Comparison of ENCODE assay signal across 8 cellular contexts in the genomic region with DNA sequence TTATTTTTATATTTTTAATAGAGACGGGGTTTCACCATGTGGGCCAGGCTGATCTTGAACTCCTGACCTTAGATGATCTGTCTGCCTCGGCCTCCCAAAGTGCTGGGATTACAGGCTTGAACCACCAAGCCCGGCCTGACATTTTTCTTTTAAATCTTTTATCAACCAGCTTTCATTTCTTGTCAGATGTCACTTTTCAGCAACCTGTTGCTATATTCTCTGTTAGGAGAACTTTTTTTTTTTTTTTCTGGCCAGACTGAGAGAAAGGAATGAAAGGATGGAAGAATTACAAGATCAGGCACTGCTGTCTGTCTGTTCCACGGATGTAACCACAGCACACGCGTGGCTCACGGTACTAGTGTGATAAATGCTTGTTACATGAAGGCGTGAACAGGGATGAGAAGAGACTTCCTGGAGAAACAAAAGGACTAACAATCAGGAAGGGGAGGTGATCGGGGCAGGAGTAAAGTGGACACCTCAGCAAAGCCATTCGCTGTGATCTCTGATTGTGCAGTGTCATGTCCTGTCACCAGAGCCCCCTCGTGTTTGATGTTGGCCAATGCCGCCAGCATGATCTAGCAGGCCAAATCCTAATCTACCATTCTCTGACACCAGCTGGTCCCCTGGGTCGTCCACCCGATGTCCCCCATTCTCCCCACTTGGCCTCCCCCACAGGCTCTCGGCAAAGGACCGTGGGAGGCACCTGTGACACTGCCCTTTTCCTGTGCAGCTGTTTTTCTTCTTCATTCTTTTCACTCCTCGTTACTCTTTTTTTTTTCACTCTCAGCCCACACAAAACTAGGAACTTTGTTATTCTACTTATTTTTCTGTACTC.
A peak's percentile ranks its signal among the peaks of the same experiment; 100 is the strongest.
DNase-seq lines count a peak whose midpoint lies in the region; ATAC-seq and TF ChIP-seq lines count a peak whose summit lies in the region.

No MANE protein-coding gene starts in this region.

- peaks cover 0 to 27% of the 10 kb centered on the region in 2 donors for H3K36me3 Mint-ChIP-seq in CD4-positive, alpha-beta memory T cell
- H3K36me3 Mint-ChIP-seq in neural crest cell (ENCODE audit: low read depth) = no peaks in the 10 kb centered on the region

- peak; percentile 26 for ATAC-seq in GM21528 (IDR thresholded peaks at IDR 0.05; ENCODE audit: low FRiP score, unreplicated experiment)

- H3K9ac ChIP-seq in fibroblast of lung (ENCODE audit: insufficient read depth, low read length) = peak overlapping the region; percentile 45

- no peaks in the 10 kb centered on the region for H3K36me3 ChIP-seq in CD4-positive, alpha-beta memory T cell (ENCODE audit: insufficient read depth, low read length)
- H3K36me3 ChIP-seq in fibroblast of lung (ENCODE audit: control insufficient read depth, insufficient read depth, low read length) = peaks cover 4% of the 10 kb centered on the region

- no peaks in the 10 kb centered on the region for H3K9me3 Mint-ChIP-seq in CD4-positive, alpha-beta memory T cell
- no peaks in the 10 kb centered on the region for H3K9me3 Mint-ChIP-seq in neural crest cell

- H3K27ac Mint-ChIP-seq in CD4-positive, alpha-beta memory T cell = peak overlapping the region; percentile 98 to 100 (median 99)
- peak overlapping the region; percentile 99 for H3K27ac Mint-ChIP-seq in neural crest cell (ENCODE audit: unreplicated experiment)

- intact Hi-C loops in CD4-positive, alpha-beta memory T cell (cut with micrococcal nuclease) = loop anchor here (5.0 kb wide), 1 partner anchor 584 kb away; a partner anchor contains a TSS

- H3K4me1 ChIP-seq in CD4-positive, alpha-beta memory T cell (ENCODE audit: insufficient read depth, low read length) = peaks cover 53% of the 10 kb centered on the region
- peaks cover 30% of the 10 kb centered on the region for H3K4me1 ChIP-seq in fibroblast of lung (ENCODE audit: control insufficient read depth, extremely low read depth, insufficient read depth, low read length)

- POLR2A ChIA-PET in CD4-positive, alpha-beta memory T cell (lab: Charles Lee; ENCODE audit: partially characterized antibody) = interaction anchor here (0.7 to 7.5 kb wide), 11 partner anchors 10 to 636 kb away, joined by 3 to 166 read pairs (median 6); a partner anchor contains a TSS

- H3K27ac ChIP-seq in CD4-positive, alpha-beta memory T cell (ENCODE audit: low read depth, low read length) = peak overlapping the region; percentile 91
- peak overlapping the region; percentile 99 for H3K27ac ChIP-seq in fibroblast of lung (ENCODE audit: insufficient read depth, low read length)

- no peaks in the 10 kb centered on the region for H3K27me3 Mint-ChIP-seq in CD4-positive, alpha-beta memory T cell
- H3K27me3 Mint-ChIP-seq in neural crest cell (ENCODE audit: low read depth) = no peaks in the 10 kb centered on the region

- no peaks in the 10 kb centered on the region for H4K20me1 ChIP-seq in fibroblast of lung (ENCODE audit: control insufficient read depth, extremely low read depth, insufficient read depth, low read length)

- peaks cover 24% of the 10 kb centered on the region for H3K79me2 ChIP-seq in fibroblast of lung (ENCODE audit: control insufficient read depth, insufficient read depth, low read length)

- no peaks in the 10 kb centered on the region for H3K27me3 ChIP-seq in CD4-positive, alpha-beta memory T cell (ENCODE audit: insufficient read depth, low read length)
- no peaks in the 10 kb centered on the region for H3K27me3 ChIP-seq in fibroblast of lung (ENCODE audit: control insufficient read depth, insufficient read depth, low read length)

- H3K4me2 ChIP-seq in fibroblast of lung (ENCODE audit: extremely low read depth, insufficient read depth, low read length) = peak overlapping the region; percentile 99

- no peak overlapping the region for H2AFZ ChIP-seq in fibroblast of lung (ENCODE audit: low read length)

- CTCF ChIA-PET in CD4-positive, alpha-beta memory T cell (lab: Charles Lee; ENCODE audit: partially characterized antibody) = interaction anchor here (0.6 to 8.4 kb wide), 13 partner anchors 10 to 345 kb away, joined by 3 to 100 read pairs (median 17); no protein-coding TSS in a partner anchor

- DNase-seq in CD4-positive, alpha-beta memory T cell = peak; percentile 24 to 56 (median 37)
- DNase-seq in NCI-H2029 (lab: John Stamatoyannopoulos, UW) = peak; percentile 82
- DNase-seq in activated CD8-positive, alpha-beta memory T cell treated with anti-CD3 and anti-CD28 coated beads for 24 hours = peak; percentile 75
- peak; percentile 46 to 47 for DNase-seq in fibroblast of lung (ENCODE audit: low read depth in 2 of 2)
- DNase-seq in neural crest cell (ENCODE audit: low read depth, low spot score) = peak; percentile 40
- DNase-seq in LoVo (ENCODE audit: low spot score) = no peak
- DNase-seq in SIG-M5 (lab: John Stamatoyannopoulos, UW) = no peak

- no peaks in the 10 kb centered on the region for H3K9me3 ChIP-seq in CD4-positive, alpha-beta memory T cell (ENCODE audit: control insufficient read depth in 1 of 2, low read length in 2 of 2)
- H3K9me3 ChIP-seq in fibroblast of lung (ENCODE audit: control insufficient read depth, insufficient read depth, low read depth, low read length) = no peaks in the 10 kb centered on the region

- TF ChIP-seq CTCF in fibroblast of lung (conservative IDR thresholded peaks at IDR 0.05 in 1 of 2, IDR thresholded peaks at IDR 0.05 in 1 of 2; ENCODE audit: low read depth in 1 of 2, low read length in 2 of 2) (peak in 1 of 2 donors; percentile 16), neural crest cell (conservative IDR thresholded peaks at IDR 0.05) (peak; percentile 35)

- peak overlapping the region; percentile 88 to 95 (median 91) for H3K4me3 Mint-ChIP-seq in CD4-positive, alpha-beta memory T cell
- peak overlapping the region; percentile 91 for H3K4me3 Mint-ChIP-seq in neural crest cell

- peaks cover 37 to 66% (median 52%) of the 10 kb centered on the region in 4 donors for H3K4me1 Mint-ChIP-seq in CD4-positive, alpha-beta memory T cell
- H3K4me1 Mint-ChIP-seq in neural crest cell = peaks cover 57% of the 10 kb centered on the region

- H3K4me3 ChIP-seq in CD4-positive, alpha-beta memory T cell (ENCODE audit: low read length in 2 of 2) = peak overlapping the region; percentile 68 to 72
- peak overlapping the region; percentile 19 to 68 (median 31) for H3K4me3 ChIP-seq in fibroblast of lung (replicated peaks in 1 of 4; ENCODE audit: control extremely low read depth in 1 of 4, insufficient read depth in 1 of 4, low read depth in 3 of 4, low read length in 4 of 4)

Comparison
In these comparisons a context has a peak if more than half of its experiments do, and no peak if none do; other contexts are left out.
1. DNase-seq: peak in CD4-positive, alpha-beta memory T cell (5 of 5), NCI-H2029 (single experiment), activated CD8-positive, alpha-beta memory T cell treated with anti-CD3 and anti-CD28 coated beads for 24 hours (single experiment), fibroblast of lung (2 of 2) and neural crest cell (single experiment); none in LoVo (single experiment) and SIG-M5 (single experiment).